In the genomic region with DNA sequence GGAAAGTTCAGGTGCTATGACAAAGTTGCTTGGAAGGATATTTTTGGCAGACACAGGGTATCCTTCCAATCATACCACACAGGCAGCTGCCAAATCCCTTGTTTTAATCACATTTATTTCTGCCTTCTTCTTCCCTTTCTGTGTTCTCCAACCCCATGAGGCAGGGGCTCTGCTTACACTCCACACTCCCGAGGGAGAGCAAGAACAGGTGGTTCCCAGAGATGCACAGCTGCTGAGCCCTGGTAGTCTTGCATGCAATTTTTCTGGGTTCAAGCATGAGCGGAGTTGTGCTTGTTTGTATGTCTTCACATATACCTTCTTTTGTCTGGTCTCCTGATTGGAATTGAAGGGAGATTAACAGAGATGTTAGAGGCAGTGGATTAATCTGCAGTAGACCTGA, we compare ENCODE assay signal across 12 cellular contexts.
DNase-seq lines count a peak whose midpoint lies in the region; ATAC-seq lines count a peak whose summit lies in the region.
"Had no signal": no experiment of that assay in that cellular context is flagged by ENCODE, and none has a peak within 500 bp of the region (broad histone marks: within the 10 kb centered on the region; RNA-seq: fewer than 3 reads in every experiment).

No MANE protein-coding gene starts in this region.

- DNase-seq in D341Med (ENCODE audit: low spot score) (peak; percentile 41), NCI-H1436 (lab: John Stamatoyannopoulos, UW) (peak; percentile 26), NCI-H524 (lab: John Stamatoyannopoulos, UW) (peak; percentile 71 to 88), myocyte (ENCODE audit: low read depth) (peak; percentile 43), NCI-H2227 treated with DMSO at 0.1 percent for 48 hours (lab: John Stamatoyannopoulos, UW) (no peak)
- no peak for DNase-seq in activated CD4-positive, alpha-beta T cell treated with anti-CD3 and anti-CD28 coated beads, Interleukin-2, amount 50 U/mL, for 4 hours
- DNase-seq: DND-41, H9, MM.1S, NCI-H2029 had no signal

- no peak for ATAC-seq in HG03196 (IDR thresholded peaks at IDR 0.05; ENCODE audit: unreplicated experiment)
- ATAC-seq: Right ventricle myocardium inferior had no signal

Comparison
In these comparisons a context has a peak if more than half of its experiments do, and no peak if none do; other contexts are left out.
1. DNase-seq: peak in D341Med (single experiment), NCI-H1436 (single experiment), NCI-H524 (2 of 2) and myocyte (single experiment); none in NCI-H2227 treated with DMSO at 0.1 percent for 48 hours (single experiment) and activated CD4-positive, alpha-beta T cell treated with anti-CD3 and anti-CD28 coated beads, Interleukin-2, amount 50 U/mL, for 4 hours (0 of 2).